1 cellular context compared by ENCODE assay signal in genomic region chr7:65981965-65982792, GRCh38.
TF ChIP-seq lines count a peak whose summit lies in the region.

TSS of gene GUSB (minus strand) at chr7:65982213. CDS start at chr7:65982183, 30 bp downstream.

TF ChIP-seq in K562, 482 proteins besides CTCF, POLR2A, EP300 and RAD21 (continued from another document and continues in another):
- TF ChIP-seq, protein P1, sequence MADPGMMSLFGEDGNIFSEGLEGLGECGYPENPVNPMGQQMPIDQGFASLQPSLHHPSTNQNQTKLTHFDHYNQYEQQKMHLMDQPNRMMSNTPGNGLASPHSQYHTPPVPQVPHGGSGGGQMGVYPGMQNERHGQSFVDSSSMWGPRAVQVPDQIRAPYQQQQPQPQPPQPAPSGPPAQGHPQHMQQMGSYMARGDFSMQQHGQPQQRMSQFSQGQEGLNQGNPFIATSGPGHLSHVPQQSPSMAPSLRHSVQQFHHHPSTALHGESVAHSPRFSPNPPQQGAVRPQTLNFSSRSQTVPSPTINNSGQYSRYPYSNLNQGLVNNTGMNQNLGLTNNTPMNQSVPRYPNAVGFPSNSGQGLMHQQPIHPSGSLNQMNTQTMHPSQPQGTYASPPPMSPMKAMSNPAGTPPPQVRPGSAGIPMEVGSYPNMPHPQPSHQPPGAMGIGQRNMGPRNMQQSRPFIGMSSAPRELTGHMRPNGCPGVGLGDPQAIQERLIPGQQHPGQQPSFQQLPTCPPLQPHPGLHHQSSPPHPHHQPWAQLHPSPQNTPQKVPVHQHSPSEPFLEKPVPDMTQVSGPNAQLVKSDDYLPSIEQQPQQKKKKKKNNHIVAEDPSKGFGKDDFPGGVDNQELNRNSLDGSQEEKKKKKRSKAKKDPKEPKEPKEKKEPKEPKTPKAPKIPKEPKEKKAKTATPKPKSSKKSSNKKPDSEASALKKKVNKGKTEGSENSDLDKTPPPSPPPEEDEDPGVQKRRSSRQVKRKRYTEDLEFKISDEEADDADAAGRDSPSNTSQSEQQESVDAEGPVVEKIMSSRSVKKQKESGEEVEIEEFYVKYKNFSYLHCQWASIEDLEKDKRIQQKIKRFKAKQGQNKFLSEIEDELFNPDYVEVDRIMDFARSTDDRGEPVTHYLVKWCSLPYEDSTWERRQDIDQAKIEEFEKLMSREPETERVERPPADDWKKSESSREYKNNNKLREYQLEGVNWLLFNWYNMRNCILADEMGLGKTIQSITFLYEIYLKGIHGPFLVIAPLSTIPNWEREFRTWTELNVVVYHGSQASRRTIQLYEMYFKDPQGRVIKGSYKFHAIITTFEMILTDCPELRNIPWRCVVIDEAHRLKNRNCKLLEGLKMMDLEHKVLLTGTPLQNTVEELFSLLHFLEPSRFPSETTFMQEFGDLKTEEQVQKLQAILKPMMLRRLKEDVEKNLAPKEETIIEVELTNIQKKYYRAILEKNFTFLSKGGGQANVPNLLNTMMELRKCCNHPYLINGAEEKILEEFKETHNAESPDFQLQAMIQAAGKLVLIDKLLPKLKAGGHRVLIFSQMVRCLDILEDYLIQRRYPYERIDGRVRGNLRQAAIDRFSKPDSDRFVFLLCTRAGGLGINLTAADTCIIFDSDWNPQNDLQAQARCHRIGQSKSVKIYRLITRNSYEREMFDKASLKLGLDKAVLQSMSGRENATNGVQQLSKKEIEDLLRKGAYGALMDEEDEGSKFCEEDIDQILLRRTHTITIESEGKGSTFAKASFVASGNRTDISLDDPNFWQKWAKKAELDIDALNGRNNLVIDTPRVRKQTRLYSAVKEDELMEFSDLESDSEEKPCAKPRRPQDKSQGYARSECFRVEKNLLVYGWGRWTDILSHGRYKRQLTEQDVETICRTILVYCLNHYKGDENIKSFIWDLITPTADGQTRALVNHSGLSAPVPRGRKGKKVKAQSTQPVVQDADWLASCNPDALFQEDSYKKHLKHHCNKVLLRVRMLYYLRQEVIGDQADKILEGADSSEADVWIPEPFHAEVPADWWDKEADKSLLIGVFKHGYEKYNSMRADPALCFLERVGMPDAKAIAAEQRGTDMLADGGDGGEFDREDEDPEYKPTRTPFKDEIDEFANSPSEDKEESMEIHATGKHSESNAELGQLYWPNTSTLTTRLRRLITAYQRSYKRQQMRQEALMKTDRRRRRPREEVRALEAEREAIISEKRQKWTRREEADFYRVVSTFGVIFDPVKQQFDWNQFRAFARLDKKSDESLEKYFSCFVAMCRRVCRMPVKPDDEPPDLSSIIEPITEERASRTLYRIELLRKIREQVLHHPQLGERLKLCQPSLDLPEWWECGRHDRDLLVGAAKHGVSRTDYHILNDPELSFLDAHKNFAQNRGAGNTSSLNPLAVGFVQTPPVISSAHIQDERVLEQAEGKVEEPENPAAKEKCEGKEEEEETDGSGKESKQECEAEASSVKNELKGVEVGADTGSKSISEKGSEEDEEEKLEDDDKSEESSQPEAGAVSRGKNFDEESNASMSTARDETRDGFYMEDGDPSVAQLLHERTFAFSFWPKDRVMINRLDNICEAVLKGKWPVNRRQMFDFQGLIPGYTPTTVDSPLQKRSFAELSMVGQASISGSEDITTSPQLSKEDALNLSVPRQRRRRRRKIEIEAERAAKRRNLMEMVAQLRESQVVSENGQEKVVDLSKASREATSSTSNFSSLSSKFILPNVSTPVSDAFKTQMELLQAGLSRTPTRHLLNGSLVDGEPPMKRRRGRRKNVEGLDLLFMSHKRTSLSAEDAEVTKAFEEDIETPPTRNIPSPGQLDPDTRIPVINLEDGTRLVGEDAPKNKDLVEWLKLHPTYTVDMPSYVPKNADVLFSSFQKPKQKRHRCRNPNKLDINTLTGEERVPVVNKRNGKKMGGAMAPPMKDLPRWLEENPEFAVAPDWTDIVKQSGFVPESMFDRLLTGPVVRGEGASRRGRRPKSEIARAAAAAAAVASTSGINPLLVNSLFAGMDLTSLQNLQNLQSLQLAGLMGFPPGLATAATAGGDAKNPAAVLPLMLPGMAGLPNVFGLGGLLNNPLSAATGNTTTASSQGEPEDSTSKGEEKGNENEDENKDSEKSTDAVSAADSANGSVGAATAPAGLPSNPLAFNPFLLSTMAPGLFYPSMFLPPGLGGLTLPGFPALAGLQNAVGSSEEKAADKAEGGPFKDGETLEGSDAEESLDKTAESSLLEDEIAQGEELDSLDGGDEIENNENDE (IDR thresholded peaks at IDR 0.05; ENCODE audit: low read depth, low read length): no peak
- TF ChIP-seq NRF1 (conservative IDR thresholded peaks at IDR 0.05 in 1 of 2, IDR thresholded peaks at IDR 0.05 in 1 of 2) (peak; percentile 77 to 83), SRSF3 (IDR thresholded peaks at IDR 0.05; ENCODE audit: insufficient read depth, low read length) (0 out of 2 replicates have a peak, but pooled peaks have one; percentile 56), POLR3A (IDR thresholded peaks at IDR 0.05; ENCODE audit: borderline replicate concordance, extremely low read depth, insufficient read depth, insufficient read length) (no peak), NR0B1 (IDR thresholded peaks at IDR 0.05; ENCODE audit: partially characterized antibody) (no peak), MAFF (IDR thresholded peaks at IDR 0.05; ENCODE audit: low read length) (no peak), GMEB1 (CRISPR knock-in tag; IDR thresholded peaks at IDR 0.05) (peak; percentile 93), ZNF354B (CRISPR knock-in tag; IDR thresholded peaks at IDR 0.05) (no peak), ESRRA (IDR thresholded peaks at IDR 0.05; ENCODE audit: borderline replicate concordance, low read depth) (peak; percentile 88), ASH1L (IDR thresholded peaks at IDR 0.05; ENCODE audit: borderline replicate concordance, low read depth, partially characterized antibody) (no peak), ZNF780A (CRISPR knock-in tag; IDR thresholded peaks at IDR 0.05) (no peak), ILK (tag; IDR thresholded peaks at IDR 0.05; ENCODE audit: borderline replicate concordance, low read depth) (no peak), NONO (IDR thresholded peaks at IDR 0.05; ENCODE audit: low read depth in 2 of 2, low read length in 1 of 2) (peak; percentile 87 to 93), RBM39 (optimal IDR thresholded peaks at IDR 0.05; ENCODE audit: low read depth, low read length) (no peak)
- TF ChIP-seq, protein P2, sequence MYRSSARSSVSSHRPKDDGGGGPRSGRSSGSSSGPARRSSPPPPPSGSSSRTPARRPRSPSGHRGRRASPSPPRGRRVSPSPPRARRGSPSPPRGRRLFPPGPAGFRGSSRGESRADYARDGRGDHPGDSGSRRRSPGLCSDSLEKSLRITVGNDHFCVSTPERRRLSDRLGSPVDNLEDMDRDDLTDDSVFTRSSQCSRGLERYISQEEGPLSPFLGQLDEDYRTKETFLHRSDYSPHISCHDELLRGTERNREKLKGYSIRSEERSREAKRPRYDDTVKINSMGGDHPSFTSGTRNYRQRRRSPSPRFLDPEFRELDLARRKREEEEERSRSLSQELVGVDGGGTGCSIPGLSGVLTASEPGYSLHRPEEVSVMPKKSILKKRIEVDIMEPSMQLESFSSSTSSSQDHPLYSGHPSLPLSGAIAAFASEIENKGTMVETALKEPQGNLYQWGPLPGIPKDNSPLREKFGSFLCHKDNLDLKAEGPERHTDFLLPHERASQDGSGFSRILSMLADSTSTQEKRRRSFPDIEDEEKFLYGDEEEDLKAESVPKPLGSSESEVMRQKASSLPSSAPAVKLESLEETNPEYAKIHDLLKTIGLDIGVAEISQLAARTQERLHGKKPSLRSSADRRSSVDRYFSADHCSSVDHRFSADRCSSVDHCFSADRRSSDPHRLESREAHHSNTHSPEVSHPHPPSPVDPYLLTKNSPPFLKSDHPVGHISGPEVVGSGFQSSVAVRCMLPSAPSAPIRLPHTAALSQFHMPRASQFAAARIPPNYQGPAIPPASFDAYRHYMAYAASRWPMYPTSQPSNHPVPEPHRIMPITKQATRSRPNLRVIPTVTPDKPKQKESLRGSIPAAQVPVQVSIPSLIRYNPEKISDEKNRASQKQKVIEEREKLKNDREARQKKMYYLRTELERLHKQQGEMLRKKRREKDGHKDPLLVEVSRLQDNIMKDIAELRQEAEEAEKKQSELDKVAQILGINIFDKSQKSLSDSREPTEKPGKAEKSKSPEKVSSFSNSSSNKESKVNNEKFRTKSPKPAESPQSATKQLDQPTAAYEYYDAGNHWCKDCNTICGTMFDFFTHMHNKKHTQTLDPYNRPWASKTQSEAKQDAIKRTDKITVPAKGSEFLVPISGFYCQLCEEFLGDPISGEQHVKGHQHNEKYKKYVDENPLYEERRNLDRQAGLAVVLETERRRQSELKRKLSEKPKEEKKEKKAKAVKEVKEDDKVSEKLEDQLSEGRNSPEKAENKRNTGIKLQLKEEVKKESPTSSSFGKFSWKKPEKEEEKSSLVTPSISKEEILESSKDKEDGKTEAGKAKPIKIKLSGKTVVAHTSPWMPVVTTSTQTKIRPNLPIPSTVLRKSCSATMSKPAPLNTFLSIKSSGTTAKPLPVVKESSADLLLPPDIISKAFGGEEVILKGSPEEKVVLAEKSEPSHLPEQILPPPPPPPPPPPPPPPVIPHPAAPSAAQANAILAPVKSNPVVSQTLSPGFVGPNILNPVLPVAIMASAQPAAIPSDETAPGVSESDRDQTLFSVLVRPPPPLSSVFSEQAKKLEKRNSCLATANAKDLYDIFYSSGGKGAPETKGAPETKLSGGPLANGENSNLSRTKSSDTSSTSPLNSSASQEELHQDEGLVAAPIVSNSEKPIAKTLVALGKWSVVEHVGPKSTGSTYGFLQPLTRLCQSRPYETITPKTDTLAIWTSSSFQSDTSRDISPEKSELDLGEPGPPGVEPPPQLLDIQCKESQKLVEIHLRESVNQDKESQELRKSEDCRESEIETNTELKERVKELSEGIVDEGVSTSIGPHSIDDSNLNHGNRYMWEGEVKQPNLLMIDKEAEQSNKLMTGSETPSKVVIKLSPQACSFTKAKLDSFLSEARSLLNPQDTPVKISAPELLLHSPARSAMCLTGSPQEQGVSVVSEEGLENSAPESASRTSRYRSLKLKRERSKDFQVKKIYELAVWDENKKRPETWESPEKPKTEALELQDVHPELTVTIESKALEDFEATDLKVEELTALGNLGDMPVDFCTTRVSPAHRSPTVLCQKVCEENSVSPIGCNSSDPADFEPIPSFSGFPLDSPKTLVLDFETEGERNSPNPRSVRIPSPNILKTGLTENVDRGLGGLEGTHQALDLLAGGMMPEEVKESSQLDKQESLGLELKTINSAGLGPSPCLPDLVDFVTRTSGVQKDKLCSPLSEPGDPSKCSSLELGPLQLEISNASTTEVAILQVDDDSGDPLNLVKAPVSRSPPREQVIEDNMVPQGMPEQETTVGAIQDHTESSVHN (IDR thresholded peaks at IDR 0.05; ENCODE audit: borderline replicate concordance in 1 of 2, low read depth in 1 of 2): no peak
- TF ChIP-seq, protein P3, sequence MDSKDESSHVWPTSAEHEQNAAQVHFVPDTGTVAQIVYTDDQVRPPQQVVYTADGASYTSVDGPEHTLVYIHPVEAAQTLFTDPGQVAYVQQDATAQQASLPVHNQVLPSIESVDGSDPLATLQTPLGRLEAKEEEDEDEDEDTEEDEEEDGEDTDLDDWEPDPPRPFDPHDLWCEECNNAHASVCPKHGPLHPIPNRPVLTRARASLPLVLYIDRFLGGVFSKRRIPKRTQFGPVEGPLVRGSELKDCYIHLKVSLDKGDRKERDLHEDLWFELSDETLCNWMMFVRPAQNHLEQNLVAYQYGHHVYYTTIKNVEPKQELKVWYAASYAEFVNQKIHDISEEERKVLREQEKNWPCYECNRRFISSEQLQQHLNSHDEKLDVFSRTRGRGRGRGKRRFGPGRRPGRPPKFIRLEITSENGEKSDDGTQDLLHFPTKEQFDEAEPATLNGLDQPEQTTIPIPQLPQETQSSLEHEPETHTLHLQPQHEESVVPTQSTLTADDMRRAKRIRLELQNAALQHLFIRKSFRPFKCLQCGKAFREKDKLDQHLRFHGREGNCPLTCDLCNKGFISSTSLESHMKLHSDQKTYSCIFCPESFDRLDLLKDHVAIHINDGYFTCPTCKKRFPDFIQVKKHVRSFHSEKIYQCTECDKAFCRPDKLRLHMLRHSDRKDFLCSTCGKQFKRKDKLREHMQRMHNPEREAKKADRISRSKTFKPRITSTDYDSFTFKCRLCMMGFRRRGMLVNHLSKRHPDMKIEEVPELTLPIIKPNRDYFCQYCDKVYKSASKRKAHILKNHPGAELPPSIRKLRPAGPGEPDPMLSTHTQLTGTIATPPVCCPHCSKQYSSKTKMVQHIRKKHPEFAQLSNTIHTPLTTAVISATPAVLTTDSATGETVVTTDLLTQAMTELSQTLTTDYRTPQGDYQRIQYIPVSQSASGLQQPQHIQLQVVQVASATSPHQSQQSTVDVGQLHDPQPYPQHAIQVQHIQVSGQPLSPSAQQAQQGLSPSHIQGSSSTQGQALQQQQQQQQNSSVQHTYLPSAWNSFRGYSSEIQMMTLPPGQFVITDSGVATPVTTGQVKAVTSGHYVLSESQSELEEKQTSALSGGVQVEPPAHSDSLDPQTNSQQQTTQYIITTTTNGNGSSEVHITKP (IDR thresholded peaks at IDR 0.05; ENCODE audit: partially characterized antibody): peak; percentile 85
- TF ChIP-seq, protein P4, sequence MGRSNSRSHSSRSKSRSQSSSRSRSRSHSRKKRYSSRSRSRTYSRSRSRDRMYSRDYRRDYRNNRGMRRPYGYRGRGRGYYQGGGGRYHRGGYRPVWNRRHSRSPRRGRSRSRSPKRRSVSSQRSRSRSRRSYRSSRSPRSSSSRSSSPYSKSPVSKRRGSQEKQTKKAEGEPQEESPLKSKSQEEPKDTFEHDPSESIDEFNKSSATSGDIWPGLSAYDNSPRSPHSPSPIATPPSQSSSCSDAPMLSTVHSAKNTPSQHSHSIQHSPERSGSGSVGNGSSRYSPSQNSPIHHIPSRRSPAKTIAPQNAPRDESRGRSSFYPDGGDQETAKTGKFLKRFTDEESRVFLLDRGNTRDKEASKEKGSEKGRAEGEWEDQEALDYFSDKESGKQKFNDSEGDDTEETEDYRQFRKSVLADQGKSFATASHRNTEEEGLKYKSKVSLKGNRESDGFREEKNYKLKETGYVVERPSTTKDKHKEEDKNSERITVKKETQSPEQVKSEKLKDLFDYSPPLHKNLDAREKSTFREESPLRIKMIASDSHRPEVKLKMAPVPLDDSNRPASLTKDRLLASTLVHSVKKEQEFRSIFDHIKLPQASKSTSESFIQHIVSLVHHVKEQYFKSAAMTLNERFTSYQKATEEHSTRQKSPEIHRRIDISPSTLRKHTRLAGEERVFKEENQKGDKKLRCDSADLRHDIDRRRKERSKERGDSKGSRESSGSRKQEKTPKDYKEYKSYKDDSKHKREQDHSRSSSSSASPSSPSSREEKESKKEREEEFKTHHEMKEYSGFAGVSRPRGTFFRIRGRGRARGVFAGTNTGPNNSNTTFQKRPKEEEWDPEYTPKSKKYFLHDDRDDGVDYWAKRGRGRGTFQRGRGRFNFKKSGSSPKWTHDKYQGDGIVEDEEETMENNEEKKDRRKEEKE (IDR thresholded peaks at IDR 0.05; ENCODE audit: borderline replicate concordance in 1 of 2, control insufficient read depth in 1 of 2, low read depth in 2 of 2, low read length in 1 of 2): peak in 1 of 2 experiments; percentile 39; a peak in 1 of 4 replicates
